27 cellular contexts compared by ENCODE assay signal in genomic region chr13:98039261-98039660, GRCh38.
"Had no signal": no experiment of that assay in that cellular context is flagged by ENCODE, and none has a peak within 500 bp of the region (broad histone marks: within the 10 kb centered on the region; RNA-seq: fewer than 3 reads in every experiment).

No MANE protein-coding gene starts in this region.

- H3K36me3 ChIP-seq: adrenal gland, gastrocnemius medialis, heart left ventricle had no signal

- H3K27me3 ChIP-seq: adrenal gland, body of pancreas, foreskin keratinocyte, gastrocnemius medialis, heart left ventricle had no signal

- H3K4me3 ChIP-seq: adrenal gland, body of pancreas, gastrocnemius medialis, heart left ventricle had no signal

- H3K27ac ChIP-seq: adrenal gland, body of pancreas, foreskin keratinocyte, gastrocnemius medialis, heart left ventricle had no signal

- H3K4me1 ChIP-seq: adrenal gland, body of pancreas, foreskin keratinocyte, gastrocnemius medialis, heart left ventricle had no signal

- DNase-seq: activated CD4-positive, alpha-beta memory T cell treated with anti-CD3 and anti-CD28 coated beads for 36 hours; activated CD4-positive, alpha-beta T cell treated with anti-CD3 and anti-CD28 coated beads for 36 hours; activated CD4-positive, alpha-beta T cell treated with anti-CD3 and anti-CD28 coated beads, Interleukin-2, amount 10 ng/mL, durations not matched to agents 24 days and 14 days; activated CD4-positive, CD25-positive, alpha-beta regulatory T cell; activated CD4-positive, CD25-positive, alpha-beta regulatory T cell treated with anti-CD3 and anti-CD28 coated beads, Interleukin-2, amount 50 U/mL, for 72 hours; activated CD8-positive, alpha-beta memory T cell treated with anti-CD3 and anti-CD28 coated beads, Interleukin-2, amount 10 ng/mL, durations not matched to agents 7 days and 5 days; activated CD8-positive, alpha-beta memory T cell treated with anti-CD3 and anti-CD28 coated beads, Interleukin-2, amount 50 U/mL, for 4 hours; activated CD8-positive, alpha-beta T cell treated with anti-CD3 and anti-CD28 coated beads, Interleukin-2, amount 10 ng/mL, durations not matched to agents 7 days and 5 days; activated effector memory CD4-positive, alpha-beta T cell treated with anti-CD3 and anti-CD28 coated beads, Interleukin-2, amount 50 U/mL, for 16 hours; activated naive CD4-positive, alpha-beta T cell treated with anti-CD3 and anti-CD28 coated beads for 36 hours; activated naive CD8-positive, alpha-beta T cell treated with anti-CD3 and anti-CD28 coated beads for 36 hours; activated naive CD8-positive, alpha-beta T cell treated with anti-CD3 and anti-CD28 coated beads, Interleukin-2, amount 50 U/mL, for 24 hours; activated T-cell treated with anti-CD3 and anti-CD28 coated beads, Interleukin-2, amount 50 U/mL, for 1 hour; activated T-cell treated with anti-CD3 and anti-CD28 coated beads, Interleukin-2, amount 50 U/mL, for 48 hours; adrenal gland; amygdala; aorta; body of pancreas; caudate nucleus; cortex of kidney; dermis blood vessel endothelial cell; effector CD4-positive, alpha-beta T cell; foreskin keratinocyte; gastrocnemius medialis; glutamatergic neuron; heart left ventricle; T-helper 2 cell had no signal

- H3K9me3 ChIP-seq: adrenal gland, body of pancreas, gastrocnemius medialis, heart left ventricle had no signal
